In the genomic region with DNA sequence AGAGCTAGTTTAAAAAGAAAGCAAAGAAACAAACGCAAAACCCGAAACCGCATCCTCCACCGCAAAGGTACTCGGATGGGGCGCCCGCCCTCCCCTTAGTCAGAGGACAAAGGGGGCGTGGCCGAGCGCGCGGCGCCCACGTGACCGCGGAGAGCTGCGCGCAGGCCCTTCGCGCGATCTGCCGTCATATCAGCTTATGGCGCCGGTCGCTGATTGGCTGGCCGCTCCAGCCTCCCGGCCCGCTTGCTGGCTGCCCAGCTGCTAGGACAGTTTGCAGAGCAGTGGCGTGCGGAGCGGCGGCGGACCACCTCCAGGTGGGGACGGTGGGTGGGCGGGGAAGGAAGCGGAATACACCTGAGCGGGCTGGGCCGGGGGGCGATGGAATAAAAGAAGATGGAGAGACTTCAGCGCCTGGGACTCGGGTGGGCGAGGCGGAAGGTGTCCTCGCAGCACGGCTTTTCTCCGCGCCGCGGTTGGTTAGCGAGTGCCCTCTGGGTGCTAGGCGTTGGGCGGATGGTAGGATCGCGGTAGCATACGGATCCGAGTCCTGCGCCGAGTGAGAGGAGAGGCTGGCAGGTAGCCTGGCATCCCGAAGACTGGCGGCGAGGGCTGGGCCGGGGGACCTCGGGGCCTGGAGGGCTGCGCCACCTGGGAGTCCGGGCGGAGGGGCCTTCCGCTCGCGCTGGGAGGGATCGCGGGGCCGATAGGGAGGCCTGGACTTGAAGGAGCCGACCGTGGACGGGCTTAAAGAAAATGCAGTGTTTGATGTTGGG, we compare ENCODE assay signal across 8 cellular contexts. TPM values are rescaled to one million over a fixed set of nuclear protein-coding genes. Genes with fewer than 3 reads are reported as not detected.
DNase-seq lines count a peak whose midpoint lies in the region; ATAC-seq and TF ChIP-seq lines count a peak whose summit lies in the region.

A gene with protein sequence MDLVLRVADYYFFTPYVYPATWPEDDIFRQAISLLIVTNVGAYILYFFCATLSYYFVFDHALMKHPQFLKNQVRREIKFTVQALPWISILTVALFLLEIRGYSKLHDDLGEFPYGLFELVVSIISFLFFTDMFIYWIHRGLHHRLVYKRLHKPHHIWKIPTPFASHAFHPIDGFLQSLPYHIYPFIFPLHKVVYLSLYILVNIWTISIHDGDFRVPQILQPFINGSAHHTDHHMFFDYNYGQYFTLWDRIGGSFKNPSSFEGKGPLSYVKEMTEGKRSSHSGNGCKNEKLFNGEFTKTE (plus strand): TSS at position 269 of the 773 bp plus-strand sequence. CDS start 10,605 bp downstream, outside the sequence.

- in situ Hi-C loops in GM13976 (cut with MboI; ENCODE audit: low sequenced_read_pairs, unreplicated experiment) = no loop called here

- DNase-seq in GM13976 (ENCODE audit: low spot score) = peak; percentile 96
- peak; percentile 94 for DNase-seq in NCI-H146 treated with DMSO at 0.1 percent for 48 hours (lab: John Stamatoyannopoulos, UW; ENCODE audit: unreplicated experiment)
- peak; percentile 90 for DNase-seq in amniotic stem cell (lab: John Stamatoyannopoulos, UW)
- peak; percentile 97 for DNase-seq in left cardiac atrium
- peak; percentile 98 for DNase-seq in posterior vena cava (ENCODE audit: low spot score)
- DNase-seq in upper lobe of right lung = peak; percentile 98

- H3K4me1 ChIP-seq in upper lobe of right lung = peaks cover 6% of the 10 kb centered on the region

- ATAC-seq in HG02870 (IDR thresholded peaks at IDR 0.05; ENCODE audit: unreplicated experiment) (peak; percentile 94), left cardiac atrium (peak; percentile 99), upper lobe of right lung (peak; percentile 99)

- H3K9me3 ChIP-seq in upper lobe of right lung = no peaks in the 10 kb centered on the region

- TF ChIP-seq CTCF in GM13976 (IDR thresholded peaks at IDR 0.05; ENCODE audit: borderline replicate concordance, control extremely low read depth, extremely low read depth, insufficient read depth, missing control alignments) (no peak), upper lobe of right lung (IDR thresholded peaks at IDR 0.05) (no peak)

- H3K4me3 ChIP-seq in upper lobe of right lung = peak within 1 kb of the TSS; percentile 84

- no peaks in the 10 kb centered on the region for H3K27me3 ChIP-seq in upper lobe of right lung

- no peaks in the 10 kb centered on the region for H3K36me3 ChIP-seq in upper lobe of right lung

- intact Hi-C loops in T-helper 1 cell treated with Interleukin-12 subunit alpha and Interleukin-12 subunit beta and Interleukin-4 antibody, amounts not matched to agents 30 ng/mL and 1 ng/mL, for 36 hours (cut with micrococcal nuclease) = loop anchor here (1.0 to 10.0 kb wide), 13 partner anchors 43 to 1772 kb away; partner anchors contain the start of genes ARHGEF12, HSPA8, SORL1 and SORL1-AS1
- intact Hi-C loops in left cardiac atrium (cut with DNase I) = no loop called here
- intact Hi-C loops in posterior vena cava (cut with DNase I) = no loop called here
- intact Hi-C loops in upper lobe of right lung (cut with DNase I) = no loop called here

- peak within 1 kb of the TSS; percentile 88 for H3K27ac ChIP-seq in upper lobe of right lung

RNA-seq across cellular contexts. Expression of the gene that starts here (rescaled TPM):
- total RNA-seq in T-helper 1 cell treated with Interleukin-12 subunit alpha and Interleukin-12 subunit beta and Interleukin-4 antibody, amounts not matched to agents 30 ng/mL and 1 ng/mL, for 36 hours = 20.7 and 23.0 TPM in 2 replicates
- total RNA-seq in left cardiac atrium (10 to 100 TPM; 26.2 to 29.5 TPM), posterior vena cava (10 to 100 TPM; 21.5 to 27.4 TPM), upper lobe of right lung (64.8 TPM)

Comparison
In these comparisons a context has a peak if more than half of its experiments do, and no peak if none do; other contexts are left out.
1. Peak in every context shown above with its lines: DNase-seq, ATAC-seq, H3K4me3 ChIP-seq and H3K27ac ChIP-seq.